Comparison of ENCODE assay signal across 1 cellular context in the genomic region with DNA sequence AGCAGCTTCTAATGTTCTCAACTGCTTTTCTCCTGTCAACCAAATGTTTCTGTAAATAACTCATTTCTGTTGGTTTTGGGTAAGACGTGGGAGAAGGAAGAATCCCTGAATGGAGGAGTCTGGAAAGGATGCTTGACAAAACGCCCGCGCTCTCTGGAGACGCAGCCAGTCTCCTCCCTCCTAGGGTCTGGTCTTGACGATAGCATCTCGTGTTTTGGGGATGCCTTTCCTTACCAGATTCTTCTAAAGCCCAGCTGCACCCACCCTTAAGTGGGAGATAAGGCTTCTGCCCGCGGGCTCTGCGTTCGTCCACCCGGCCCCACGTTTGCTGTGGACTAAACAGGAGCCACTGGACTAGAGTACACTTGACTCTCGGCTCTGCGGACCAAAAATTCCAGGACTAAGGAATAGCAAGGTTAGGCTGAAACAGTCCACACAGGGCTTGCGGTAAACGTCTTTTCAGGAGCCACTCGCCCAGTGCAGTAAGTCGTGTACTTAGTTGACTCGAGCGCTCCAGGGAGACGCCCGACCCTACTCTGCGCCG.
A peak's percentile ranks its signal among the peaks of the same experiment; 100 is the strongest.
TF ChIP-seq lines count a peak whose summit lies in the region.

No MANE protein-coding gene starts in this region.

TF ChIP-seq in HepG2, 621 proteins besides CTCF, POLR2A, EP300 and RAD21 (continued from another document):
- TF ChIP-seq FOXM1 (CRISPR knock-in tag; IDR thresholded peaks at IDR 0.05) (no peak), ZSCAN12 (CRISPR knock-in tag; IDR thresholded peaks at IDR 0.05) (no peak), ZNF451 (CRISPR knock-in tag; IDR thresholded peaks at IDR 0.05) (no peak), ZNF777 (CRISPR knock-in tag; IDR thresholded peaks at IDR 0.05) (no peak), U2AF1 (optimal IDR thresholded peaks at IDR 0.05; ENCODE audit: low read depth, low read length) (no peak), IKZF1 (IDR thresholded peaks at IDR 0.05) (no peak), TRAFD1 (CRISPR knock-in tag; IDR thresholded peaks at IDR 0.05; ENCODE audit: borderline replicate concordance) (no peak), GLI4 (CRISPR knock-in tag; IDR thresholded peaks at IDR 0.05; ENCODE audit: borderline replicate concordance) (0 out of 2 replicates have a peak, but pooled peaks have one; percentile 1), ZNF558 (CRISPR knock-in tag; IDR thresholded peaks at IDR 0.05; ENCODE audit: borderline replicate concordance) (no peak), ZNF609 (CRISPR knock-in tag; IDR thresholded peaks at IDR 0.05; ENCODE audit: borderline replicate concordance) (no peak), ZNF432 (CRISPR knock-in tag; IDR thresholded peaks at IDR 0.05; ENCODE audit: borderline replicate concordance) (no peak), ZNF816 (CRISPR knock-in tag; IDR thresholded peaks at IDR 0.05; ENCODE audit: borderline replicate concordance) (no peak), HINFP (CRISPR knock-in tag; IDR thresholded peaks at IDR 0.05; ENCODE audit: low read depth) (0 out of 2 replicates have a peak, but pooled peaks have one; percentile 5), IRF9 (CRISPR knock-in tag; IDR thresholded peaks at IDR 0.05; ENCODE audit: borderline replicate concordance) (no peak), ZNF205 (CRISPR knock-in tag; IDR thresholded peaks at IDR 0.05) (peak; percentile 92)
- TF ChIP-seq, protein P1, sequence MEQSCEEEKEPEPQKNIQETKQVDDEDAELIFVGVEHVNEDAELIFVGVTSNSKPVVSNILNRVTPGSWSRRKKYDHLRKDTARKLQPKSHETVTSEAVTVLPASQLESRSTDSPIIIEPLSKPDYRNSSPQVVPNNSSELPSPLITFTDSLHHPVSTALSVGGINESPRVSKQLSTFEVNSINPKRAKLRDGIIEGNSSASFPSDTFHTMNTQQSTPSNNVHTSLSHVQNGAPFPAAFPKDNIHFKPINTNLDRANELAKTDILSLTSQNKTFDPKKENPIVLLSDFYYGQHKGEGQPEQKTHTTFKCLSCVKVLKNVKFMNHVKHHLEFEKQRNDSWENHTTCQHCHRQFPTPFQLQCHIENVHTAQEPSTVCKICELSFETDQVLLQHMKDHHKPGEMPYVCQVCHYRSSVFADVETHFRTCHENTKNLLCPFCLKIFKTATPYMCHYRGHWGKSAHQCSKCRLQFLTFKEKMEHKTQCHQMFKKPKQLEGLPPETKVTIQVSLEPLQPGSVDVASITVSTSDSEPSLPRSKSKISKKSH (CRISPR knock-in tag; IDR thresholded peaks at IDR 0.05; ENCODE audit: borderline replicate concordance), result 0 out of 2 replicates have a peak, but pooled peaks have one; percentile 3
- TF ChIP-seq, protein P2, sequence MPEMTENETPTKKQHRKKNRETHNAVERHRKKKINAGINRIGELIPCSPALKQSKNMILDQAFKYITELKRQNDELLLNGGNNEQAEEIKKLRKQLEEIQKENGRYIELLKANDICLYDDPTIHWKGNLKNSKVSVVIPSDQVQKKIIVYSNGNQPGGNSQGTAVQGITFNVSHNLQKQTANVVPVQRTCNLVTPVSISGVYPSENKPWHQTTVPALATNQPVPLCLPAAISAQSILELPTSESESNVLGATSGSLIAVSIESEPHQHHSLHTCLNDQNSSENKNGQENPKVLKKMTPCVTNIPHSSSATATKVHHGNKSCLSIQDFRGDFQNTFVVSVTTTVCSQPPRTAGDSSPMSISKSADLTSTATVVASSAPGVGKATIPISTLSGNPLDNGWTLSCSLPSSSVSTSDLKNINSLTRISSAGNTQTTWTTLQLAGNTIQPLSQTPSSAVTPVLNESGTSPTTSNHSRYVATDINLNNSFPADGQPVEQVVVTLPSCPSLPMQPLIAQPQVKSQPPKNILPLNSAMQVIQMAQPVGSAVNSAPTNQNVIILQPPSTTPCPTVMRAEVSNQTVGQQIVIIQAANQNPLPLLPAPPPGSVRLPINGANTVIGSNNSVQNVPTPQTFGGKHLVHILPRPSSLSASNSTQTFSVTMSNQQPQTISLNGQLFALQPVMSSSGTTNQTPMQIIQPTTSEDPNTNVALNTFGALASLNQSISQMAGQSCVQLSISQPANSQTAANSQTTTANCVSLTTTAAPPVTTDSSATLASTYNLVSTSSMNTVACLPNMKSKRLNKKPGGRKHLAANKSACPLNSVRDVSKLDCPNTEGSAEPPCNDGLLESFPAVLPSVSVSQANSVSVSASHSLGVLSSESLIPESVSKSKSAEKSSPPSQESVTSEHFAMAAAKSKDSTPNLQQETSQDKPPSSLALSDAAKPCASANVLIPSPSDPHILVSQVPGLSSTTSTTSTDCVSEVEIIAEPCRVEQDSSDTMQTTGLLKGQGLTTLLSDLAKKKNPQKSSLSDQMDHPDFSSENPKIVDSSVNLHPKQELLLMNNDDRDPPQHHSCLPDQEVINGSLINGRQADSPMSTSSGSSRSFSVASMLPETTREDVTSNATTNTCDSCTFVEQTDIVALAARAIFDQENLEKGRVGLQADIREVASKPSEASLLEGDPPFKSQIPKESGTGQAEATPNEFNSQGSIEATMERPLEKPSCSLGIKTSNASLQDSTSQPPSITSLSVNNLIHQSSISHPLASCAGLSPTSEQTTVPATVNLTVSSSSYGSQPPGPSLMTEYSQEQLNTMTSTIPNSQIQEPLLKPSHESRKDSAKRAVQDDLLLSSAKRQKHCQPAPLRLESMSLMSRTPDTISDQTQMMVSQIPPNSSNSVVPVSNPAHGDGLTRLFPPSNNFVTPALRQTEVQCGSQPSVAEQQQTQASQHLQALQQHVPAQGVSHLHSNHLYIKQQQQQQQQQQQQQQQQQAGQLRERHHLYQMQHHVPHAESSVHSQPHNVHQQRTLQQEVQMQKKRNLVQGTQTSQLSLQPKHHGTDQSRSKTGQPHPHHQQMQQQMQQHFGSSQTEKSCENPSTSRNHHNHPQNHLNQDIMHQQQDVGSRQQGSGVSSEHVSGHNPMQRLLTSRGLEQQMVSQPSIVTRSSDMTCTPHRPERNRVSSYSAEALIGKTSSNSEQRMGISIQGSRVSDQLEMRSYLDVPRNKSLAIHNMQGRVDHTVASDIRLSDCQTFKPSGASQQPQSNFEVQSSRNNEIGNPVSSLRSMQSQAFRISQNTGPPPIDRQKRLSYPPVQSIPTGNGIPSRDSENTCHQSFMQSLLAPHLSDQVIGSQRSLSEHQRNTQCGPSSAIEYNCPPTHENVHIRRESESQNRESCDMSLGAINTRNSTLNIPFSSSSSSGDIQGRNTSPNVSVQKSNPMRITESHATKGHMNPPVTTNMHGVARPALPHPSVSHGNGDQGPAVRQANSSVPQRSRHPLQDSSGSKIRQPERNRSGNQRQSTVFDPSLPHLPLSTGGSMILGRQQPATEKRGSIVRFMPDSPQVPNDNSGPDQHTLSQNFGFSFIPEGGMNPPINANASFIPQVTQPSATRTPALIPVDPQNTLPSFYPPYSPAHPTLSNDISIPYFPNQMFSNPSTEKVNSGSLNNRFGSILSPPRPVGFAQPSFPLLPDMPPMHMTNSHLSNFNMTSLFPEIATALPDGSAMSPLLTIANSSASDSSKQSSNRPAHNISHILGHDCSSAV (CRISPR knock-in tag; IDR thresholded peaks at IDR 0.05; ENCODE audit: borderline replicate concordance), result no peak
- TF ChIP-seq, protein P3, sequence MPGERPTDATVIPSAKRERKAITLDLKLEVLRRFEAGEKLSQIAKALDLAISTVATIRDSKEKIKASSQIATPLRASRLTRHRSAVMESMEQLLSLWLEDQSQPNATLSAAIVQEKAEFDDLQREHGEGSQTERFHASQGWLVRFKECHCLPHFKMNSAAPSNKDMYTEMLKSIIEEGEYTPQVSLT (CRISPR knock-in tag; IDR thresholded peaks at IDR 0.05; ENCODE audit: borderline replicate concordance, low read depth), result no peak
- TF ChIP-seq, protein P4, sequence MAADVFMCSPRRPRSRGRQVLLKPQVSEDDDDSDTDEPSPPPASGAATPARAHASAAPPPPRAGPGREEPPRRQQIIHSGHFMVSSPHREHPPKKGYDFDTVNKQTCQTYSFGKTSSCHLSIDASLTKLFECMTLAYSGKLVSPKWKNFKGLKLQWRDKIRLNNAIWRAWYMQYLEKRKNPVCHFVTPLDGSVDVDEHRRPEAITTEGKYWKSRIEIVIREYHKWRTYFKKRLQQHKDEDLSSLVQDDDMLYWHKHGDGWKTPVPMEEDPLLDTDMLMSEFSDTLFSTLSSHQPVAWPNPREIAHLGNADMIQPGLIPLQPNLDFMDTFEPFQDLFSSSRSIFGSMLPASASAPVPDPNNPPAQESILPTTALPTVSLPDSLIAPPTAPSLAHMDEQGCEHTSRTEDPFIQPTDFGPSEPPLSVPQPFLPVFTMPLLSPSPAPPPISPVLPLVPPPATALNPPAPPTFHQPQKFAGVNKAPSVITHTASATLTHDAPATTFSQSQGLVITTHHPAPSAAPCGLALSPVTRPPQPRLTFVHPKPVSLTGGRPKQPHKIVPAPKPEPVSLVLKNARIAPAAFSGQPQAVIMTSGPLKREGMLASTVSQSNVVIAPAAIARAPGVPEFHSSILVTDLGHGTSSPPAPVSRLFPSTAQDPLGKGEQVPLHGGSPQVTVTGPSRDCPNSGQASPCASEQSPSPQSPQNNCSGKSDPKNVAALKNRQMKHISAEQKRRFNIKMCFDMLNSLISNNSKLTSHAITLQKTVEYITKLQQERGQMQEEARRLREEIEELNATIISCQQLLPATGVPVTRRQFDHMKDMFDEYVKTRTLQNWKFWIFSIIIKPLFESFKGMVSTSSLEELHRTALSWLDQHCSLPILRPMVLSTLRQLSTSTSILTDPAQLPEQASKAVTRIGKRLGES (CRISPR knock-in tag; IDR thresholded peaks at IDR 0.05; ENCODE audit: borderline replicate concordance), result no peak
